ENCODE assay signal across 1 cellular context in the genomic region with DNA sequence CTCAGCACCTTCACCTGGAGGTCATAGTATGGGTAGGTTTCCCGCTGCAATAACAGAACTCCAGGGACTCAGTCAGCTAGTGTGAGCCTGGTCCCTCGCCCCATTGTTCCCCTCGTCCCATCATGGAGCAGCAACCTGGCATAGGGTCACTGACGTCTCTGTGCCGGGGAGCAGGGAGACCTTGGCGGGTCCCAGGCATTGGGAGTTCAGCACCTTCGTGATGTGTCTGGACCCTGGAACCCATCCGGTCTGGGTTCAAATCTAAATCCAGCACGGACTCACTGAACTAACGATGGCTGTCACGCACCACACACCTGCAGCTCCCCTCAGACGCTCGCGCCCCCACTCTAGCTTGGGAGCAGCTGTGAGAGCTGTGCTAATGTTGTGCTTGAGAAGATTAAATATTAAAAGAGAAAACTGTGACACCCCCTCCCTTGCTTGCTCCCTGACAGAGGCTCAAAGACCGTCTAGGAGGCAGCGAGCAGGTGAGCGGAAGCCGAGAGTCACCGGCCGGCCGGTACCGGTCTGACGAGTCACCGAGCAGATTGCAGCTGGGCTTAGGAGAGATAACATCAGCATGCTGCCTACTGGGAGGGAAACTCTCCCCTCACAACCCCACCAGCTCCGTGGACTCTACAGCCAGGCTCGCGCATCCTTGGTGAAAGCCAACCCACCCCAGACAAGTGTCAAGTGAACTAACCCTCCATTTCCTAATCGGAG.
A peak's percentile ranks its signal among the peaks of the same experiment; 100 is the strongest.
TF ChIP-seq lines count a peak whose summit lies in the region.

No MANE protein-coding gene starts in this region.

TF ChIP-seq in HepG2, 621 proteins besides CTCF, POLR2A, EP300 and RAD21:
- TF ChIP-seq FOSL1 (CRISPR knock-in tag; IDR thresholded peaks at IDR 0.05; ENCODE audit: borderline replicate concordance) (no peak), FOXK1 (CRISPR knock-in tag; IDR thresholded peaks at IDR 0.05; ENCODE audit: borderline replicate concordance, low read depth) (no peak), RFXANK (CRISPR knock-in tag; IDR thresholded peaks at IDR 0.05) (no peak), PITX1 (CRISPR knock-in tag; IDR thresholded peaks at IDR 0.05) (0 out of 2 replicates have a peak, but pooled peaks have one; percentile 26), LCORL (IDR thresholded peaks at IDR 0.05) (no peak), LCORL (CRISPR knock-in tag; IDR thresholded peaks at IDR 0.05) (no peak), CENPX (CRISPR knock-in tag; IDR thresholded peaks at IDR 0.05) (no peak), ETV5 (CRISPR knock-in tag; IDR thresholded peaks at IDR 0.05; ENCODE audit: borderline replicate concordance) (peak; percentile 18; the same call in 1 of the 2 replicates), ZNF75D (CRISPR knock-in tag; IDR thresholded peaks at IDR 0.05; ENCODE audit: borderline replicate concordance) (no peak), NONO (IDR thresholded peaks at IDR 0.05) (no peak), NONO (CRISPR knock-in tag; conservative IDR thresholded peaks at IDR 0.05) (no peak), CENPT (CRISPR knock-in tag; IDR thresholded peaks at IDR 0.05; ENCODE audit: low read depth) (no peak), MYC (CRISPR knock-in tag; IDR thresholded peaks at IDR 0.05; ENCODE audit: borderline replicate concordance) (0 out of 2 replicates have a peak, but pooled peaks have one; percentile 12), ZNF670 (CRISPR knock-in tag; IDR thresholded peaks at IDR 0.05; ENCODE audit: borderline replicate concordance) (no peak), KLF11 (CRISPR knock-in tag; IDR thresholded peaks at IDR 0.05) (no peak)
- TF ChIP-seq, protein P1, sequence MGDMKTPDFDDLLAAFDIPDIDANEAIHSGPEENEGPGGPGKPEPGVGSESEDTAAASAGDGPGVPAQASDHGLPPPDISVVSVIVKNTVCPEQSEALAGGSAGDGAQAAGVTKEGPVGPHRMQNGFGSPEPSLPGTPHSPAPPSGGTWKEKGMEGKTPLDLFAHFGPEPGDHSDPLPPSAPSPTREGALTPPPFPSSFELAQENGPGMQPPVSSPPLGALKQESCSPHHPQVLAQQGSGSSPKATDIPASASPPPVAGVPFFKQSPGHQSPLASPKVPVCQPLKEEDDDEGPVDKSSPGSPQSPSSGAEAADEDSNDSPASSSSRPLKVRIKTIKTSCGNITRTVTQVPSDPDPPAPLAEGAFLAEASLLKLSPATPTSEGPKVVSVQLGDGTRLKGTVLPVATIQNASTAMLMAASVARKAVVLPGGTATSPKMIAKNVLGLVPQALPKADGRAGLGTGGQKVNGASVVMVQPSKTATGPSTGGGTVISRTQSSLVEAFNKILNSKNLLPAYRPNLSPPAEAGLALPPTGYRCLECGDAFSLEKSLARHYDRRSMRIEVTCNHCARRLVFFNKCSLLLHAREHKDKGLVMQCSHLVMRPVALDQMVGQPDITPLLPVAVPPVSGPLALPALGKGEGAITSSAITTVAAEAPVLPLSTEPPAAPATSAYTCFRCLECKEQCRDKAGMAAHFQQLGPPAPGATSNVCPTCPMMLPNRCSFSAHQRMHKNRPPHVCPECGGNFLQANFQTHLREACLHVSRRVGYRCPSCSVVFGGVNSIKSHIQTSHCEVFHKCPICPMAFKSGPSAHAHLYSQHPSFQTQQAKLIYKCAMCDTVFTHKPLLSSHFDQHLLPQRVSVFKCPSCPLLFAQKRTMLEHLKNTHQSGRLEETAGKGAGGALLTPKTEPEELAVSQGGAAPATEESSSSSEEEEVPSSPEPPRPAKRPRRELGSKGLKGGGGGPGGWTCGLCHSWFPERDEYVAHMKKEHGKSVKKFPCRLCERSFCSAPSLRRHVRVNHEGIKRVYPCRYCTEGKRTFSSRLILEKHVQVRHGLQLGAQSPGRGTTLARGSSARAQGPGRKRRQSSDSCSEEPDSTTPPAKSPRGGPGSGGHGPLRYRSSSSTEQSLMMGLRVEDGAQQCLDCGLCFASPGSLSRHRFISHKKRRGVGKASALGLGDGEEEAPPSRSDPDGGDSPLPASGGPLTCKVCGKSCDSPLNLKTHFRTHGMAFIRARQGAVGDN (CRISPR knock-in tag; IDR thresholded peaks at IDR 0.05), result peak; percentile 34; the same call in 1 of the 2 replicates
- TF ChIP-seq, protein P2, sequence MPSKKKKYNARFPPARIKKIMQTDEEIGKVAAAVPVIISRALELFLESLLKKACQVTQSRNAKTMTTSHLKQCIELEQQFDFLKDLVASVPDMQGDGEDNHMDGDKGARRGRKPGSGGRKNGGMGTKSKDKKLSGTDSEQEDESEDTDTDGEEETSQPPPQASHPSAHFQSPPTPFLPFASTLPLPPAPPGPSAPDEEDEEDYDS (CRISPR knock-in tag; IDR thresholded peaks at IDR 0.05), result no peak
- TF ChIP-seq, protein P3, sequence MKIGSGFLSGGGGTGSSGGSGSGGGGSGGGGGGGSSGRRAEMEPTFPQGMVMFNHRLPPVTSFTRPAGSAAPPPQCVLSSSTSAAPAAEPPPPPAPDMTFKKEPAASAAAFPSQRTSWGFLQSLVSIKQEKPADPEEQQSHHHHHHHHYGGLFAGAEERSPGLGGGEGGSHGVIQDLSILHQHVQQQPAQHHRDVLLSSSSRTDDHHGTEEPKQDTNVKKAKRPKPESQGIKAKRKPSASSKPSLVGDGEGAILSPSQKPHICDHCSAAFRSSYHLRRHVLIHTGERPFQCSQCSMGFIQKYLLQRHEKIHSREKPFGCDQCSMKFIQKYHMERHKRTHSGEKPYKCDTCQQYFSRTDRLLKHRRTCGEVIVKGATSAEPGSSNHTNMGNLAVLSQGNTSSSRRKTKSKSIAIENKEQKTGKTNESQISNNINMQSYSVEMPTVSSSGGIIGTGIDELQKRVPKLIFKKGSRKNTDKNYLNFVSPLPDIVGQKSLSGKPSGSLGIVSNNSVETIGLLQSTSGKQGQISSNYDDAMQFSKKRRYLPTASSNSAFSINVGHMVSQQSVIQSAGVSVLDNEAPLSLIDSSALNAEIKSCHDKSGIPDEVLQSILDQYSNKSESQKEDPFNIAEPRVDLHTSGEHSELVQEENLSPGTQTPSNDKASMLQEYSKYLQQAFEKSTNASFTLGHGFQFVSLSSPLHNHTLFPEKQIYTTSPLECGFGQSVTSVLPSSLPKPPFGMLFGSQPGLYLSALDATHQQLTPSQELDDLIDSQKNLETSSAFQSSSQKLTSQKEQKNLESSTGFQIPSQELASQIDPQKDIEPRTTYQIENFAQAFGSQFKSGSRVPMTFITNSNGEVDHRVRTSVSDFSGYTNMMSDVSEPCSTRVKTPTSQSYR (CRISPR knock-in tag; IDR thresholded peaks at IDR 0.05; ENCODE audit: borderline replicate concordance), result no peak
- TF ChIP-seq, protein P4, sequence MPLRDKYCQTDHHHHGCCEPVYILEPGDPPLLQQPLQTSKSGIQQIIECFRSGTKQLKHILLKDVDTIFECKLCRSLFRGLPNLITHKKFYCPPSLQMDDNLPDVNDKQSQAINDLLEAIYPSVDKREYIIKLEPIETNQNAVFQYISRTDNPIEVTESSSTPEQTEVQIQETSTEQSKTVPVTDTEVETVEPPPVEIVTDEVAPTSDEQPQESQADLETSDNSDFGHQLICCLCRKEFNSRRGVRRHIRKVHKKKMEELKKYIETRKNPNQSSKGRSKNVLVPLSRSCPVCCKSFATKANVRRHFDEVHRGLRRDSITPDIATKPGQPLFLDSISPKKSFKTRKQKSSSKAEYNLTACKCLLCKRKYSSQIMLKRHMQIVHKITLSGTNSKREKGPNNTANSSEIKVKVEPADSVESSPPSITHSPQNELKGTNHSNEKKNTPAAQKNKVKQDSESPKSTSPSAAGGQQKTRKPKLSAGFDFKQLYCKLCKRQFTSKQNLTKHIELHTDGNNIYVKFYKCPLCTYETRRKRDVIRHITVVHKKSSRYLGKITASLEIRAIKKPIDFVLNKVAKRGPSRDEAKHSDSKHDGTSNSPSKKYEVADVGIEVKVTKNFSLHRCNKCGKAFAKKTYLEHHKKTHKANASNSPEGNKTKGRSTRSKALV (CRISPR knock-in tag; IDR thresholded peaks at IDR 0.05), result no peak
- TF ChIP-seq, protein P5, sequence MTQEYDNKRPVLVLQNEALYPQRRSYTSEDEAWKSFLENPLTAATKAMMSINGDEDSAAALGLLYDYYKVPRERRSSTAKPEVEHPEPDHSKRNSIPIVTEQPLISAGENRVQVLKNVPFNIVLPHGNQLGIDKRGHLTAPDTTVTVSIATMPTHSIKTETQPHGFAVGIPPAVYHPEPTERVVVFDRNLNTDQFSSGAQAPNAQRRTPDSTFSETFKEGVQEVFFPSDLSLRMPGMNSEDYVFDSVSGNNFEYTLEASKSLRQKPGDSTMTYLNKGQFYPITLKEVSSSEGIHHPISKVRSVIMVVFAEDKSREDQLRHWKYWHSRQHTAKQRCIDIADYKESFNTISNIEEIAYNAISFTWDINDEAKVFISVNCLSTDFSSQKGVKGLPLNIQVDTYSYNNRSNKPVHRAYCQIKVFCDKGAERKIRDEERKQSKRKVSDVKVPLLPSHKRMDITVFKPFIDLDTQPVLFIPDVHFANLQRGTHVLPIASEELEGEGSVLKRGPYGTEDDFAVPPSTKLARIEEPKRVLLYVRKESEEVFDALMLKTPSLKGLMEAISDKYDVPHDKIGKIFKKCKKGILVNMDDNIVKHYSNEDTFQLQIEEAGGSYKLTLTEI (CRISPR knock-in tag; conservative IDR thresholded peaks at IDR 0.05), result no peak
- TF ChIP-seq, protein P6, sequence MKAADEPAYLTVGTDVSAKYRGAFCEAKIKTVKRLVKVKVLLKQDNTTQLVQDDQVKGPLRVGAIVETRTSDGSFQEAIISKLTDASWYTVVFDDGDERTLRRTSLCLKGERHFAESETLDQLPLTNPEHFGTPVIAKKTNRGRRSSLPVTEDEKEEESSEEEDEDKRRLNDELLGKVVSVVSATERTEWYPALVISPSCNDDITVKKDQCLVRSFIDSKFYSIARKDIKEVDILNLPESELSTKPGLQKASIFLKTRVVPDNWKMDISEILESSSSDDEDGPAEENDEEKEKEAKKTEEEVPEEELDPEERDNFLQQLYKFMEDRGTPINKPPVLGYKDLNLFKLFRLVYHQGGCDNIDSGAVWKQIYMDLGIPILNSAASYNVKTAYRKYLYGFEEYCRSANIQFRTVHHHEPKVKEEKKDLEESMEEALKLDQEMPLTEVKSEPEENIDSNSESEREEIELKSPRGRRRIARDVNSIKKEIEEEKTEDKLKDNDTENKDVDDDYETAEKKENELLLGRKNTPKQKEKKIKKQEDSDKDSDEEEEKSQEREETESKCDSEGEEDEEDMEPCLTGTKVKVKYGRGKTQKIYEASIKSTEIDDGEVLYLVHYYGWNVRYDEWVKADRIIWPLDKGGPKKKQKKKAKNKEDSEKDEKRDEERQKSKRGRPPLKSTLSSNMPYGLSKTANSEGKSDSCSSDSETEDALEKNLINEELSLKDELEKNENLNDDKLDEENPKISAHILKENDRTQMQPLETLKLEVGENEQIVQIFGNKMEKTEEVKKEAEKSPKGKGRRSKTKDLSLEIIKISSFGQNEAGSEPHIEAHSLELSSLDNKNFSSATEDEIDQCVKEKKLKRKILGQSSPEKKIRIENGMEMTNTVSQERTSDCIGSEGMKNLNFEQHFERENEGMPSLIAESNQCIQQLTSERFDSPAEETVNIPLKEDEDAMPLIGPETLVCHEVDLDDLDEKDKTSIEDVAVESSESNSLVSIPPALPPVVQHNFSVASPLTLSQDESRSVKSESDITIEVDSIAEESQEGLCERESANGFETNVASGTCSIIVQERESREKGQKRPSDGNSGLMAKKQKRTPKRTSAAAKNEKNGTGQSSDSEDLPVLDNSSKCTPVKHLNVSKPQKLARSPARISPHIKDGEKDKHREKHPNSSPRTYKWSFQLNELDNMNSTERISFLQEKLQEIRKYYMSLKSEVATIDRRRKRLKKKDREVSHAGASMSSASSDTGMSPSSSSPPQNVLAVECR (CRISPR knock-in tag; IDR thresholded peaks at IDR 0.05; ENCODE audit: borderline replicate concordance), result peak; percentile 38; the same call in 1 of the 2 replicates
TF ChIP-seq in HepG2: peak in this region for 5.
